ENCODE assay signal across 1 cellular context in the genomic region with DNA sequence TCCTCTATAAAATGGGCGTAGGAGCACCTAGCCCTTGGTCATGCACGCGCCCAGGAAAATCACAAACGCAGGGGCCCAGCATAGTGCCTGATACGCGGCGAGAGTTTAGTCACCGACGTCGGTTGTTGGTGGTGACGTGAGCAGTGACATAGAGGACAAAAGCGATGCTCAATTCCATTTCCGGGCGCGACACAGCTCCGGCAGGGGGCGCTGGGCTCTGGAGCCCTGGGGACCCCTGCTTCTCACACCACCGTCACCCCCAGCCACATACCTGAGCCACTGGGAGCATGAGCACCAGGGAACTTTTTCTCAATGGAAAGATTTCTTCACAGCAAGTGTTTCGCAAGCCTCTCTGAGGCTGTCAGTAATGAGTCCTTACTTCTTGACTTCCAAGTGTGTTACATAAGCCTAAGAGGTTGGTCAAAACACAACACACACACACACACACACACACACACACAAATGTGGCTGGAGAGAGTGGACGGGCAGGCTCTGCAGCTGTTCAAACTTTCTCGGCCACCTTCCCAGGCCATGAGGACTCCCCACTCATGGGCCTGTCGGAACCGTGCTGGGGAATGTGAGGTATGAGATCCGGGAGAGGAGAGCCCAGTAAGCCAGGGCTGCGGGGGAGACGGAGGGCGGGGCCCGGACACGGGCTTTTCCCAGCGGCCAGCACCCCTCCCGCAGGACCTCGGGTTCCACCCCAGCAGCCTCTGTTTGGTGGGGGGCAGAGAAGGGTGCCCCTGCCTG.
TF ChIP-seq lines count a peak whose summit lies in the region.

No MANE protein-coding gene starts in this region.

TF ChIP-seq in H1, 55 proteins besides CTCF, POLR2A, EP300 and RAD21 (continued from another document):
- peak; percentile 75 for TF ChIP-seq CEBPB (IDR thresholded peaks at IDR 0.05; ENCODE audit: low read depth, low read length)
- TF ChIP-seq CREB1 (IDR thresholded peaks at IDR 0.05): peak; percentile 87
- TF ChIP-seq YY1 (IDR thresholded peaks at IDR 0.05; ENCODE audit: low read depth, low read length): 0 out of 2 replicates have a peak, but pooled peaks have one; percentile 39
- no peak for TF ChIP-seq SIN3A (conservative IDR thresholded peaks at IDR 0.05 in 1 of 2, IDR thresholded peaks at IDR 0.05 in 1 of 2; ENCODE audit: low read depth in 1 of 2, low read length in 2 of 2)
- 0 out of 2 replicates have a peak, but pooled peaks have one; percentile 14 for TF ChIP-seq GABPA (IDR thresholded peaks at IDR 0.05; ENCODE audit: borderline replicate concordance, insufficient read depth, low read length)
- TF ChIP-seq, protein P1, sequence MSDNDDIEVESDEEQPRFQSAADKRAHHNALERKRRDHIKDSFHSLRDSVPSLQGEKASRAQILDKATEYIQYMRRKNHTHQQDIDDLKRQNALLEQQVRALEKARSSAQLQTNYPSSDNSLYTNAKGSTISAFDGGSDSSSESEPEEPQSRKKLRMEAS (IDR thresholded peaks at IDR 0.05): 0 out of 2 replicates have a peak, but pooled peaks have one; percentile 15
